Comparison of ENCODE assay signal across 15 cellular contexts in genomic region chr4:68062501-68062900, GRCh38.
DNase-seq lines count a peak whose midpoint lies in the region; ATAC-seq and TF ChIP-seq lines count a peak whose summit lies in the region.
"Had no signal": no experiment of that assay in that cellular context is flagged by ENCODE, and none has a peak within 500 bp of the region (broad histone marks: within the 10 kb centered on the region; RNA-seq: fewer than 3 reads in every experiment).

No MANE protein-coding gene starts in this region.

- H3K4me2 ChIP-seq in PC-3 (ENCODE audit: low read length) = no peak overlapping the region

- H3K9me3 Mint-ChIP-seq in HFFc6 = no peaks in the 10 kb centered on the region
- peaks cover 2% of the 10 kb centered on the region for H3K9me3 Mint-ChIP-seq in CD4-positive, alpha-beta T cell

- no peaks in the 10 kb centered on the region for H3F3A ChIP-seq in PC-3 (ENCODE audit: low read length, unreplicated experiment)

- no peak overlapping the region for H3K9ac ChIP-seq in PC-3 (ENCODE audit: low read length)

- TF ChIP-seq CTCF in HFFc6 (IDR thresholded peaks at IDR 0.05) (no peak), PC-3 (conservative IDR thresholded peaks at IDR 0.05; ENCODE audit: low read depth, low read length) (no peak)
- no peak for TF ChIP-seq CTCF in CD4-positive, alpha-beta T cell (IDR thresholded peaks at IDR 0.05)

- no peaks in the 10 kb centered on the region for H3K27me3 ChIP-seq in layer of hippocampus (ENCODE audit: control insufficient read depth, insufficient read depth, low read length)
- peaks cover 36% of the 10 kb centered on the region for H3K27me3 ChIP-seq in PC-3 (ENCODE audit: low read length)
- no peaks in the 10 kb centered on the region for H3K27me3 ChIP-seq in CD4-positive, alpha-beta T cell (ENCODE audit: control insufficient read depth, insufficient read depth, low read length)
- H3K27me3 ChIP-seq in MG63 = no peaks in the 10 kb centered on the region

- POLR2A ChIA-PET in PC-3 (lab: Charles Lee; ENCODE audit: unreplicated experiment) = no interaction called here
- POLR2A ChIA-PET in CD4-positive, alpha-beta T cell (lab: Charles Lee) = no interaction called here

- peaks cover 2% of the 10 kb centered on the region; the same call in 1 of the 2 replicates for H3K27me3 Mint-ChIP-seq in HFFc6 (ENCODE audit: insufficient read depth)
- H3K27me3 Mint-ChIP-seq in CD4-positive, alpha-beta T cell = no peaks in the 10 kb centered on the region

- peak overlapping the region; percentile 4; the same call in 1 of the 2 replicates for H3K4me3 Mint-ChIP-seq in HFFc6
- no peak overlapping the region for H3K4me3 Mint-ChIP-seq in CD4-positive, alpha-beta T cell

- ATAC-seq in PC-3 = no peak
- no peak for ATAC-seq in CD4-positive, alpha-beta T cell (ENCODE audit: poor library complexity)
- ATAC-seq: Panc1, Right ventricle myocardium inferior had no signal

- no peaks in the 10 kb centered on the region for H3K36me3 Mint-ChIP-seq in HFFc6 (ENCODE audit: low read depth)
- no peaks in the 10 kb centered on the region for H3K36me3 Mint-ChIP-seq in CD4-positive, alpha-beta T cell (ENCODE audit: low read depth)

- H4K20me1 ChIP-seq in PC-3 (ENCODE audit: low read length) = no peaks in the 10 kb centered on the region

- no peak overlapping the region for H3K27ac Mint-ChIP-seq in HFFc6
- no peak overlapping the region for H3K27ac Mint-ChIP-seq in CD4-positive, alpha-beta T cell

- no peaks in the 10 kb centered on the region for H3K9me2 ChIP-seq in PC-3 (replicated peaks; ENCODE audit: low read length)

- no peaks in the 10 kb centered on the region for H3K79me2 ChIP-seq in PC-3 (ENCODE audit: low read length)

- intact Hi-C loops in PC-3 (cut with micrococcal nuclease) = no loop called here
- intact Hi-C loops in CD4-positive, alpha-beta T cell (cut with DNase I, micrococcal nuclease) = no loop called here

- no TSS peak for BruUV-seq in PC-3 (replicated peaks; lab: Mats Ljungman, UMichigan)

- no peaks in the 10 kb centered on the region for H3K9me3 ChIP-seq in PC-3 (ENCODE audit: low read length)
- no peaks in the 10 kb centered on the region for H3K9me3 ChIP-seq in CD4-positive, alpha-beta T cell (ENCODE audit: control insufficient read depth, low read length)
- no peaks in the 10 kb centered on the region for H3K9me3 ChIP-seq in MG63

- DNase-seq in HFFc6 (no peak), caudate nucleus (lab: John Stamatoyannopoulos, UW) (peak in 19 of 61 donors; percentile 1 to 36 (median 10)), PC-3 (no peak), MG63 (no peak)
- DNase-seq in CD4-positive, alpha-beta T cell = no peak
- DNase-seq: AML-193, Calu3, KBM-7, NCI-H1436, NCI-H2029, NCI-H774 had no signal

- H3K36me3 ChIP-seq in PC-3 (ENCODE audit: low read depth, low read length) (no peaks in the 10 kb centered on the region), MG63 (no peaks in the 10 kb centered on the region)

- H3K4me1 Mint-ChIP-seq in HFFc6 (ENCODE audit: low read depth) = no peaks in the 10 kb centered on the region
- H3K4me1 Mint-ChIP-seq in CD4-positive, alpha-beta T cell (ENCODE audit: low read depth) = no peaks in the 10 kb centered on the region

- CTCF ChIA-PET in PC-3 (lab: Charles Lee) = no interaction called here
- CTCF ChIA-PET in CD4-positive, alpha-beta T cell (lab: Charles Lee) = no interaction called here

- peak overlapping the region; percentile 53 for H3K27ac ChIP-seq in caudate nucleus (ENCODE audit: low read depth, low read length)
- H3K27ac ChIP-seq in layer of hippocampus (ENCODE audit: low read depth, low read length) = peak overlapping the region; percentile 60
- peak overlapping the region; percentile 76 for H3K27ac ChIP-seq in temporal lobe (ENCODE audit: low read depth, low read length)
- H3K27ac ChIP-seq in PC-3 (ENCODE audit: low read length) = no peak overlapping the region
- H3K27ac ChIP-seq in CD4-positive, alpha-beta T cell (ENCODE audit: low read depth, low read length) = no peak overlapping the region

- no peaks in the 10 kb centered on the region for H3K4me1 ChIP-seq in PC-3 (ENCODE audit: insufficient read depth, low read length)

- H2AFZ ChIP-seq in PC-3 (ENCODE audit: low read length) = no peak overlapping the region

- H3K4me3 ChIP-seq in PC-3 (ENCODE audit: low read length) = no peak overlapping the region
- H3K4me3 ChIP-seq in MG63 = no peak overlapping the region

Comparison
In these comparisons a context has a peak if more than half of its experiments do, and no peak if none do; other contexts are left out.
1. H3K27ac ChIP-seq: peak in caudate nucleus (single experiment), layer of hippocampus (single experiment) and temporal lobe (single experiment); none in PC-3 (single experiment) and CD4-positive, alpha-beta T cell (single experiment).